In genomic region chr9:4837768-4838546, GRCh38 we compare ENCODE assay signal across 11 cellular contexts. TPM values are rescaled to one million over a fixed set of nuclear protein-coding genes. Genes with fewer than 3 reads are reported as not detected.
DNase-seq lines count a peak whose midpoint lies in the region; ATAC-seq and TF ChIP-seq lines count a peak whose summit lies in the region.
"Had no signal": no experiment of that assay in that cellular context is flagged by ENCODE, and none has a peak within 500 bp of the region (broad histone marks: within the 10 kb centered on the region; RNA-seq: fewer than 3 reads in every experiment).

No MANE protein-coding gene starts in this region.

- peaks cover 26% of the 10 kb centered on the region for H3K36me3 ChIP-seq in endodermal cell (ENCODE audit: control insufficient read depth, insufficient read depth, low read length)

- no peak overlapping the region for H3K9ac ChIP-seq in endodermal cell (ENCODE audit: extremely low read depth, low read length, poor library complexity, severe bottlenecking)

- ATAC-seq in HG02885 (IDR thresholded peaks at IDR 0.05; ENCODE audit: poor library complexity, unreplicated experiment) (peak; percentile 52), GM21786 (IDR thresholded peaks at IDR 0.05; ENCODE audit: unreplicated experiment) (no peak)

- H3K27me3 Mint-ChIP-seq in osteocyte (ENCODE audit: unreplicated experiment) (no peaks in the 10 kb centered on the region), endodermal cell (ENCODE audit: insufficient read depth) (no peaks in the 10 kb centered on the region)

- H3K9me3 Mint-ChIP-seq in osteocyte (ENCODE audit: unreplicated experiment) (no peaks in the 10 kb centered on the region), endodermal cell (no peaks in the 10 kb centered on the region)

- H3K4me3 ChIP-seq in cardiac fibroblast (replicated peaks in 1 of 2; ENCODE audit: low read depth in 2 of 2, low read length in 2 of 2) (no peak overlapping the region), endodermal cell (ENCODE audit: low read length) (no peak overlapping the region)

- H3K4me1 Mint-ChIP-seq in osteocyte (ENCODE audit: unreplicated experiment) (peaks cover 74% of the 10 kb centered on the region), endodermal cell (peaks cover 27% of the 10 kb centered on the region)

- TF ChIP-seq CTCF in cardiac fibroblast (IDR thresholded peaks at IDR 0.05; ENCODE audit: low read depth, low read length) = no peak
- TF ChIP-seq CTCF in osteocyte (IDR thresholded peaks at IDR 0.05) = no peak
- TF ChIP-seq CTCF in endodermal cell (conservative IDR thresholded peaks at IDR 0.05) = no peak

- H3K27ac Mint-ChIP-seq in osteocyte (ENCODE audit: unreplicated experiment) (peak overlapping the region; percentile 85), endodermal cell (no peak overlapping the region)

- H3K36me3 Mint-ChIP-seq in osteocyte (ENCODE audit: unreplicated experiment) = peaks cover 14% of the 10 kb centered on the region
- peaks cover 10% of the 10 kb centered on the region for H3K36me3 Mint-ChIP-seq in endodermal cell (ENCODE audit: low read depth)

- H3K27me3 ChIP-seq in endodermal cell (ENCODE audit: control insufficient read depth, insufficient read depth, low read length, poor library complexity, severe bottlenecking) = no peaks in the 10 kb centered on the region

- no peak overlapping the region for H3K27ac ChIP-seq in endodermal cell (ENCODE audit: low read depth, low read length)

- H3K4me3 Mint-ChIP-seq in osteocyte (ENCODE audit: unreplicated experiment) (peak overlapping the region; percentile 3), endodermal cell (no peak overlapping the region)

- no peaks in the 10 kb centered on the region for H3K4me1 ChIP-seq in endodermal cell (ENCODE audit: control insufficient read depth, insufficient read depth, low read length)

- WGBS in endodermal cell (ENCODE audit: insufficient coverage in 1 of 2, insufficient read length in 1 of 2), 2 experiments = 57 to 100% methylated on average over 2 to 3 of the region's 4 CpGs

- H3K9me3 ChIP-seq in endodermal cell (ENCODE audit: control insufficient read depth, low read length) = no peaks in the 10 kb centered on the region

- peak; percentile 59 for DNase-seq in AG20443 (ENCODE audit: low spot score)
- peak; percentile 91 to 93 for DNase-seq in cardiac fibroblast (ENCODE audit: low read depth in 2 of 2)
- DNase-seq in osteocyte (ENCODE audit: extremely low spot score, unreplicated experiment) = no peak
- no peak for DNase-seq in germinal center (ENCODE audit: low spot score)
- DNase-seq in endodermal cell = no peak
- no peak for DNase-seq in SIG-M5 (lab: John Stamatoyannopoulos, UW)
- DNase-seq: effector CD4-positive, alpha-beta T cell; kidney; trophoblast cell had no signal

RNA-seq across cellular contexts. Expression of gene RCL1, which starts 45.2 kb away (rescaled TPM):
- total RNA-seq in osteocyte (13.0 and 13.4 TPM in 2 replicates), endodermal cell (10 to 100 TPM; 13.2 to 18.6 TPM)
- polyA plus RNA-seq in endodermal cell (2013, experiment 1 of 2) = 13.7 TPM
- 13.8 TPM for polyA plus RNA-seq in endodermal cell (2013, experiment 2 of 2)

Comparison
In these comparisons a context has a peak if more than half of its experiments do, and no peak if none do; other contexts are left out.
1. DNase-seq: peak in AG20443 (single experiment) and cardiac fibroblast (2 of 2); none in osteocyte (single experiment), germinal center (single experiment), endodermal cell (single experiment) and SIG-M5 (single experiment).